In the genomic region with DNA sequence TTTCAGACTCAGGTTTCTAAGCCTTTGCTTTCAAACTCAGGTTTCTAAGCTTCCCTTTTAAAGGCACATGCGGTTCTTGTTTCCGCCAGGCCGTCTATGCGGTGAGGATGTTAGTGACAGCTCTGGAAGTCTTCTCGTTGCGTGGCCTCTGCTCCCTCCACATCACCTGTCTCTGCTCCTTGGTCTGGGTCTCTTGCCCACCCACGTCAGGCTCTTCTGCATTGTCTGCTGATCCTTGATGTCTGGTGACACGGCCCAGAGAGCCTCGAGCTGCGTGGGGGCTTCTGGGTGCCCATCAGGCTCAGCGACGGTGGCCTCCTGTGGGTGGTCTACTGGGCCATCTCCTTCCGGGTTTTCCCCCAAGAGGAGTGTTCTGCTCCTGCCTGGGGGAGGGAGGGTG, we compare ENCODE assay signal across 10 cellular contexts. TPM values are rescaled to one million over a fixed set of nuclear protein-coding genes. Genes with fewer than 3 reads are reported as not detected.
DNase-seq lines count a peak whose midpoint lies in the region; ATAC-seq, FAIRE-seq and TF ChIP-seq lines count a peak whose summit lies in the region.
"Had no signal": no experiment of that assay in that cellular context is flagged by ENCODE, and none has a peak within 500 bp of the region (broad histone marks: within the 10 kb centered on the region; RNA-seq: fewer than 3 reads in every experiment).

No MANE protein-coding gene starts in this region.

- H3K4me1 ChIP-seq in SJSA1 (replicated peaks), result peaks cover 58% of the 10 kb centered on the region
- peaks cover 27 to 48% of the 10 kb centered on the region in 2 donors for H3K4me1 ChIP-seq in esophagus (ENCODE audit: control insufficient read depth in 2 of 2, insufficient read depth in 2 of 2, low read length in 1 of 2)
- H3K4me1 ChIP-seq in stomach, result peaks cover 95 to 100% (median 100%) of the 10 kb centered on the region in 4 donors

- no peaks in the 10 kb centered on the region for H3K9me3 Mint-ChIP-seq in activated T-cell treated with anti-CD3 and anti-CD28 coated beads, Interleukin-2, amount 50 U/mL, for 24 hours

- H3K4me3 Mint-ChIP-seq in activated T-cell treated with anti-CD3 and anti-CD28 coated beads, Interleukin-2, amount 50 U/mL, for 24 hours, result peak overlapping the region; percentile 71

- WGBS in esophagus, 2 donors, result 73 to 74% methylated on average over 13 of the region's 13 CpGs
- WGBS in stomach, 5 donors, result 52 to 76% (median 65%) methylated on average over 12 to 13 of the region's 13 CpGs

- H3K36me3 ChIP-seq in SJSA1, result peaks cover 26% of the 10 kb centered on the region
- H3K36me3 ChIP-seq in esophagus (ENCODE audit: control insufficient read depth in 2 of 2, insufficient read depth in 2 of 2, low read length in 1 of 2), result peaks cover 0 to 4% of the 10 kb centered on the region in 2 donors
- H3K36me3 ChIP-seq in stomach, result peaks cover 0 to 14% (median 9%) of the 10 kb centered on the region in 4 donors
- H3K36me3 ChIP-seq: brain microvascular endothelial cell had no signal

- DNase-seq in activated T-cell treated with anti-CD3 and anti-CD28 coated beads, Interleukin-2, amount 50 U/mL, for 24 hours, result no peak
- no peak for DNase-seq in activated T-cell treated with anti-CD3 and anti-CD28 coated beads, Interleukin-2, amount 50 U/mL, for 48 hours
- peak; percentile 77 to 81 for DNase-seq in SJSA1 (ENCODE audit: low read depth in 1 of 2, low spot score in 2 of 2)
- no peak for DNase-seq in stomach
- no peak for DNase-seq in iPS-NIHi11 (ENCODE audit: low spot score)
- no peak for DNase-seq in D721Med (ENCODE audit: insufficient read length, low spot score)

- TF ChIP-seq POLR2A in stomach (IDR thresholded peaks at IDR 0.05), result no peak

- H3K27ac ChIP-seq in SJSA1, result peak overlapping the region; percentile 57
- H3K27ac ChIP-seq in esophagus (ENCODE audit: low read depth in 2 of 2, low read length in 1 of 2), result peak overlapping the region; percentile 26 to 37
- H3K27ac ChIP-seq in stomach, result peak overlapping the region; percentile 28 to 94 (median 34)
- H3K27ac ChIP-seq: brain microvascular endothelial cell had no signal

- peaks cover 64% of the 10 kb centered on the region for H3K36me3 Mint-ChIP-seq in activated T-cell treated with anti-CD3 and anti-CD28 coated beads, Interleukin-2, amount 50 U/mL, for 24 hours (ENCODE audit: low read depth)

- H3K4me3 ChIP-seq in SJSA1 (no peak overlapping the region), esophagus (ENCODE audit: low read depth in 1 of 2, low read length in 2 of 2) (no peak overlapping the region), stomach (no peak overlapping the region)
- H3K4me3 ChIP-seq: mucosa of descending colon had no signal

- peaks cover 97% of the 10 kb centered on the region for H3K4me1 Mint-ChIP-seq in activated T-cell treated with anti-CD3 and anti-CD28 coated beads, Interleukin-2, amount 50 U/mL, for 24 hours (ENCODE audit: low read depth)

- no peak for FAIRE-seq in D721Med (lab: Jason Lieb, UNC)

- peak overlapping the region; percentile 98 for H3K27ac Mint-ChIP-seq in activated T-cell treated with anti-CD3 and anti-CD28 coated beads, Interleukin-2, amount 50 U/mL, for 24 hours

- TF ChIP-seq EP300 in stomach (IDR thresholded peaks at IDR 0.05), result no peak

- TF ChIP-seq CTCF in stomach (IDR thresholded peaks at IDR 0.05), result no peak
- no peak for TF ChIP-seq CTCF in D721Med (IDR thresholded peaks at IDR 0.05; ENCODE audit: insufficient read depth, missing control alignments)

- ATAC-seq in GM18868 (IDR thresholded peaks at IDR 0.05; ENCODE audit: unreplicated experiment), result no peak
- ATAC-seq: mucosa of descending colon had no signal

- intact Hi-C loops in stomach (cut with DNase I; ENCODE audit: low total_unique reads), result no loop called here

- no peaks in the 10 kb centered on the region for H3K27me3 Mint-ChIP-seq in activated T-cell treated with anti-CD3 and anti-CD28 coated beads, Interleukin-2, amount 50 U/mL, for 24 hours

- H3K27me3 ChIP-seq in SJSA1 (replicated peaks) (no peaks in the 10 kb centered on the region), esophagus (ENCODE audit: control insufficient read depth in 1 of 2, insufficient read depth in 2 of 2, low read length in 2 of 2) (no peaks in the 10 kb centered on the region), stomach (no peaks in the 10 kb centered on the region)
- H3K27me3 ChIP-seq: brain microvascular endothelial cell had no signal

- no peaks in the 10 kb centered on the region for H3K9me3 ChIP-seq in SJSA1 (replicated peaks)
- no peaks in the 10 kb centered on the region for H3K9me3 ChIP-seq in esophagus (ENCODE audit: control insufficient read depth in 2 of 2, insufficient read depth in 1 of 2, low read depth in 1 of 2, low read length in 1 of 2)
- H3K9me3 ChIP-seq in stomach, result no peaks in the 10 kb centered on the region
- H3K9me3 ChIP-seq: mucosa of descending colon had no signal

RNA-seq across cellular contexts. Expression of a gene that starts 30.5 kb away (rescaled TPM):
- 60.4 and 62.4 TPM in 2 replicates for total RNA-seq in SJSA1 (2014; rRNA removed; shearing (Covaris generic))
- 10 to 100 TPM in 1 of 2 donors, 1 to 10 TPM in 1; 9.0 to 20.9 TPM for polyA plus RNA-seq in esophagus
- 10 to 100 TPM in 4 of 5 donors, 1 to 10 TPM in 1; 9.3 to 74.0 (median 38.8) TPM for total RNA-seq in stomach
- polyA plus RNA-seq in stomach, result 10 to 100 TPM; 23.0 to 30.7 (median 24.3) TPM

Comparison
In these comparisons a context has a peak if more than half of its experiments do, and no peak if none do; other contexts are left out.
1. DNase-seq: peak in SJSA1 (2 of 2); none in activated T-cell treated with anti-CD3 and anti-CD28 coated beads, Interleukin-2, amount 50 U/mL, for 24 hours (single experiment), activated T-cell treated with anti-CD3 and anti-CD28 coated beads, Interleukin-2, amount 50 U/mL, for 48 hours (0 of 2), stomach (single experiment), iPS-NIHi11 (single experiment) and D721Med (single experiment).
2. Peak in every context shown above with its lines, with median percentiles within 50 percentile points of each other: H3K27ac ChIP-seq.